Comparison of ENCODE assay signal across 18 cellular contexts in the genomic region with DNA sequence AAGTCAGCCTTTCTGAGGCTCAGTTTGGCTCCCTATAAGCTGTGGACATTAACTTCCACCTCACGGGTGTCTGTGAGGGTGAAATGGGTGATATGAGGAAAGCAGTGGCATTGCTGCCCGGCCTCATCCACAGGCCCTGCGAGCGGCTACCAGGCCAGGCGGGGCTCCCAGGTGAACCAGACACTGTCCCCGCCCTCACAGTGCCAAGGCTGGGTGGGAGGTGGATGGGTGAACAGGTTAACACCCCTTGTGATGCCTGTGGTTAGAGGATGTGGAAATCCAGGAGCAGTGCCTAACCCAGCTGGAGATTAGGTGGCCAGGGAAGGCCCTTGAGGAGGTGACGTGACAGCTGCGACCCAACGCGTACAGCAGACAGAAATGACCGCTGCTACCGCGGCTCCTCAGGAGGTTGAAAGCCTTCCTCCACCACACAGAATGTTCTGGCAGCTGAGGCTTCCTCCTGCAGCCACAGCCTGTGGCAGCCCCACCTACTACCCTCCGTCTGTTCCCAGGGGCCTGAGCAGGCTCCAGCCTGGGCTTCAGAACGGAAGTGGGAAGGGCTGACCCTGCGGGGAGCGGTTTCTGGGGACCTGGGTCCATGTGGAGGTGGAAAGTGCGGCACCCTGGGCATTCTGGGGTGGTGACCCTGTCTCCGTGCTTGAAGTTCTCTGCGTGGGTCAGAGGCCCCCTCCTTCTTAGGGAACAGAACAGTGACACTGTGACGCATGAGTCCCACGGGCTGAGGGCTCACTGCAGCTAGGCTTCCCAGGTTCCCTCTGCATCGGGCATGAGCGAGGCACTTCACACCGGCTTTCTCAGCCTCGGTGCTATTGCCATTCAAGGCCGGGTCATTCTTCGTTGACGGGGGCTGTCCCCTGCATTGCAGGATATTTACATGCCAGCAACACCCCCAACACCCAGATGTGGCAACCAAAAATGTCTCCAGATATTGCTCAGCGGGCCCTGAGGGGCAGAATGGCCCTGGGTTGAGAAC.
"Had no signal": no experiment of that assay in that cellular context is flagged by ENCODE, and none has a peak within 500 bp of the region (broad histone marks: within the 10 kb centered on the region; RNA-seq: fewer than 3 reads in every experiment).

No MANE protein-coding gene starts in this region.

- H3K9ac ChIP-seq: parathyroid adenoma had no signal

- H2AFZ ChIP-seq: parathyroid adenoma had no signal

- H3K4me1 ChIP-seq: ascending aorta, foreskin keratinocyte, parathyroid adenoma, tibial artery had no signal

- H3K9me3 ChIP-seq: ascending aorta, tibial artery had no signal

- ATAC-seq: activated T-cell treated with anti-CD3 and anti-CD28 coated beads, Interleukin-2, amount 50 U/mL, for 72 hours; foreskin keratinocyte; naive thymus-derived CD8-positive, alpha-beta T cell; T-helper 17 cell had no signal

- H3K79me2 ChIP-seq: parathyroid adenoma had no signal

- H3K27ac ChIP-seq: ascending aorta, epithelial cell of prostate, foreskin keratinocyte, parathyroid adenoma, tibial artery had no signal

- H3K4me3 ChIP-seq: ascending aorta, tibial artery had no signal

- DNase-seq: activated CD4-positive, alpha-beta T cell treated with anti-CD3 and anti-CD28 coated beads, Interleukin-2, amount 50 U/mL, for 4 hours; activated effector memory CD4-positive, alpha-beta T cell treated with anti-CD3 and anti-CD28 coated beads, Interleukin-2, amount 50 U/mL, for 16 hours; activated naive CD4-positive, alpha-beta T cell treated with anti-CD3 and anti-CD28 coated beads, Interleukin-2, amount 50 U/mL, for 16 hours; activated T-cell treated with anti-CD3 and anti-CD28 coated beads, Interleukin-2, amount 50 U/mL, for 72 hours; endodermal cell; foreskin keratinocyte; kidney glomerular epithelial cell; mesendoderm; naive thymus-derived CD8-positive, alpha-beta T cell; stimulated activated CD4-positive, alpha-beta T cell treated with anti-CD3 and anti-CD28 coated beads, Interleukin-12 subunit alpha, Interleukin-12 subunit beta, amount 100 ng/mL, for 4 hours; stimulated activated CD4-positive, alpha-beta T cell treated with anti-CD3 and anti-CD28 coated beads, Interleukin-1b, Interleukin-23, amount 100 ng/mL, for 48 hours; stimulated activated CD8-positive, alpha-beta memory T cell treated with anti-CD3 and anti-CD28 coated beads, Interleukin-4, amount 100 ng/mL, for 48 hours; stimulated activated naive CD4-positive, alpha-beta T cell treated with Interleukin-2 at 50 U/mL for 16 hours; T-helper 17 cell; tibial artery had no signal

- H3K27me3 ChIP-seq: ascending aorta, foreskin keratinocyte, tibial artery had no signal
